ENCODE assay signal across 38 cellular contexts in genomic region chr6:137107767-137108105, GRCh38.
"Had no signal": no experiment of that assay in that cellular context is flagged by ENCODE, and none has a peak within 500 bp of the region (broad histone marks: within the 10 kb centered on the region; RNA-seq: fewer than 3 reads in every experiment).

No MANE protein-coding gene starts in this region.

- H3K36me3 ChIP-seq: brain microvascular endothelial cell, SJCRH30, WERI-Rb-1 had no signal

- H3K27me3 Mint-ChIP-seq: activated CD8-positive, alpha-beta T cell treated with anti-CD3 and anti-CD28 coated beads for 36 hours; activated T-helper 17 cell treated with anti-CD3 and anti-CD28 coated beads, Interleukin-2, amount 50 U/mL, for 72 hours; T-cell had no signal

- H3K4me3 ChIP-seq: PC-9, SJCRH30 had no signal

- FAIRE-seq: colon, RCC 7860 had no signal

- H3K4me1 ChIP-seq: SJCRH30 had no signal

- H3K4me3 Mint-ChIP-seq: activated CD4-positive, alpha-beta T cell treated with anti-CD3 and anti-CD28 coated beads, Interleukin-2, amount 10 ng/mL, durations not matched to agents 24 days and 14 days; activated CD8-positive, alpha-beta T cell treated with anti-CD3 and anti-CD28 coated beads for 36 hours; activated naive CD8-positive, alpha-beta T cell treated with anti-CD3 and anti-CD28 coated beads for 36 hours; activated T-cell treated with anti-CD3 and anti-CD28 coated beads, Interleukin-2, amount 50 U/mL, for 72 hours; activated T-helper 17 cell treated with anti-CD3 and anti-CD28 coated beads, Interleukin-2, amount 50 U/mL, for 72 hours; T-cell had no signal

- H3K27me3 ChIP-seq: brain microvascular endothelial cell, SJCRH30 had no signal

- H3K9me3 ChIP-seq: SJCRH30, SK-N-SH had no signal

- H3K27ac Mint-ChIP-seq: activated CD4-positive, alpha-beta T cell treated with anti-CD3 and anti-CD28 coated beads, Interleukin-2, amount 10 ng/mL, durations not matched to agents 24 days and 14 days; activated CD8-positive, alpha-beta T cell treated with anti-CD3 and anti-CD28 coated beads for 36 hours; activated naive CD8-positive, alpha-beta T cell treated with anti-CD3 and anti-CD28 coated beads for 36 hours; activated T-cell treated with anti-CD3 and anti-CD28 coated beads, Interleukin-2, amount 50 U/mL, for 72 hours; activated T-helper 17 cell treated with anti-CD3 and anti-CD28 coated beads, Interleukin-2, amount 50 U/mL, for 72 hours had no signal

- H3K36me3 Mint-ChIP-seq: activated naive CD8-positive, alpha-beta T cell treated with anti-CD3 and anti-CD28 coated beads for 36 hours; T-cell had no signal

- H3K27ac ChIP-seq: brain microvascular endothelial cell, PC-9, RWPE1, SJCRH30, WERI-Rb-1 had no signal

- H3K9me3 Mint-ChIP-seq: activated T-helper 17 cell treated with anti-CD3 and anti-CD28 coated beads, Interleukin-2, amount 50 U/mL, for 72 hours had no signal

- H3K4me2 ChIP-seq: PC-9, SK-N-SH had no signal

- ATAC-seq: activated CD8-positive, alpha-beta T cell treated with anti-CD3 and anti-CD28 coated beads for 36 hours; activated T-cell treated with anti-CD3 and anti-CD28 coated beads, Interleukin-2, amount 50 U/mL, for 72 hours; activated T-helper 17 cell treated with anti-CD3 and anti-CD28 coated beads, Interleukin-2, amount 50 U/mL, for 72 hours; Right ventricle myocardium inferior; T-cell had no signal

- H2AFZ ChIP-seq: PC-9 had no signal

- H3K9ac ChIP-seq: SK-N-SH had no signal

- DNase-seq: activated CD4-positive, alpha-beta T cell treated with anti-CD3 and anti-CD28 coated beads, Interleukin-2, amount 10 ng/mL, durations not matched to agents 24 days and 14 days; activated CD4-positive, alpha-beta T cell treated with anti-CD3 and anti-CD28 coated beads, Interleukin-2, amount 50 U/mL, for 4 hours; activated CD8-positive, alpha-beta T cell treated with anti-CD3 and anti-CD28 coated beads for 36 hours; activated effector memory CD4-positive, alpha-beta T cell treated with anti-CD3 and anti-CD28 coated beads, Interleukin-2, amount 50 U/mL, for 16 hours; activated naive CD4-positive, alpha-beta T cell; activated naive CD4-positive, alpha-beta T cell treated with anti-CD3 and anti-CD28 coated beads, Interleukin-2, amount 50 U/mL, for 16 hours; activated naive CD8-positive, alpha-beta T cell treated with anti-CD3 and anti-CD28 coated beads for 36 hours; activated T-cell treated with anti-CD3 and anti-CD28 coated beads, Interleukin-2, amount 50 U/mL, for 1 hour; activated T-cell treated with anti-CD3 and anti-CD28 coated beads, Interleukin-2, amount 50 U/mL, for 72 hours; amniotic stem cell; aorta; brain microvascular endothelial cell; central memory CD4-positive, alpha-beta T cell; NCI-H1092 treated with DMSO at 0.1 percent for 48 hours; NCI-H1417; NCI-H146; NCI-H187; NCI-H2029 treated with DMSO at 0.1 percent for 48 hours; NCI-H2107; NCI-H2171 treated with DMSO at 0.1 percent for 48 hours; NCI-H2227 treated with DMSO at 0.1 percent for 48 hours; NCI-H446; NCI-H510A treated with DMSO at 0.1 percent for 48 hours; NCI-H69; NCI-H82; NK-92 treated with Interleukin-12 subunit alpha and Interleukin-12 subunit beta, amount 100 ng/mL, for 24 hours; PC-9; SJCRH30; SK-N-SH; T-cell; T-helper 2 cell; T-helper 9 cell; WERI-Rb-1 had no signal
